Comparison of ENCODE assay signal across 2 cellular contexts in the genomic region with DNA sequence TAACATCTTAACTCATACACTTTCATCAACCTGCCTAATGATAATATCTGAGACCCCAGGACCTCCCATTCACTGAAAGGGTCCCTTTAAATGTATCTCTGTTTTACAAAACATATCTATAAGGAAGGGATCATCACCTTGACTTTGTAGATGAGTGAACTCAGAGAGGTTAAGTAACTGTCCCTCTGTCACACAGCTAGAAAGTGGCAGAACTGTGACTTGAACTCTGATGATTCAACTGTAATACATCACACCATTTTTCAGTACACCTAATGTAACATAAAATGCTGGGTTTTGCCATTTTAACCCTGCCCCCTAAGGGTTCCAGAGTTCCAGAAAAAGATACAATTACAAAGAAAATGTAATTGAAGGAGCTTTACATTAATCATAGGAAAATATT.
A peak's percentile ranks its signal among the peaks of the same experiment; 100 is the strongest.
TF ChIP-seq lines count a peak whose summit lies in the region.

No MANE protein-coding gene starts in this region.

TF ChIP-seq in WTC11, 78 proteins besides CTCF, POLR2A, EP300 and RAD21:
- TF ChIP-seq GTF2I (CRISPR knock-in tag; conservative IDR thresholded peaks at IDR 0.05) (0 out of 2 replicates have a peak, but pooled peaks have one; percentile 22), ESRRA (CRISPR knock-in tag; IDR thresholded peaks at IDR 0.05; ENCODE audit: borderline replicate concordance) (no peak)
- TF ChIP-seq, protein P1, sequence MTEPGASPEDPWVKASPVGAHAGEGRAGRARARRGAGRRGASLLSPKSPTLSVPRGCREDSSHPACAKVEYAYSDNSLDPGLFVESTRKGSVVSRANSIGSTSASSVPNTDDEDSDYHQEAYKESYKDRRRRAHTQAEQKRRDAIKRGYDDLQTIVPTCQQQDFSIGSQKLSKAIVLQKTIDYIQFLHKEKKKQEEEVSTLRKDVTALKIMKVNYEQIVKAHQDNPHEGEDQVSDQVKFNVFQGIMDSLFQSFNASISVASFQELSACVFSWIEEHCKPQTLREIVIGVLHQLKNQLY (CRISPR knock-in tag; IDR thresholded peaks at IDR 0.05): no peak
- TF ChIP-seq, protein P2, sequence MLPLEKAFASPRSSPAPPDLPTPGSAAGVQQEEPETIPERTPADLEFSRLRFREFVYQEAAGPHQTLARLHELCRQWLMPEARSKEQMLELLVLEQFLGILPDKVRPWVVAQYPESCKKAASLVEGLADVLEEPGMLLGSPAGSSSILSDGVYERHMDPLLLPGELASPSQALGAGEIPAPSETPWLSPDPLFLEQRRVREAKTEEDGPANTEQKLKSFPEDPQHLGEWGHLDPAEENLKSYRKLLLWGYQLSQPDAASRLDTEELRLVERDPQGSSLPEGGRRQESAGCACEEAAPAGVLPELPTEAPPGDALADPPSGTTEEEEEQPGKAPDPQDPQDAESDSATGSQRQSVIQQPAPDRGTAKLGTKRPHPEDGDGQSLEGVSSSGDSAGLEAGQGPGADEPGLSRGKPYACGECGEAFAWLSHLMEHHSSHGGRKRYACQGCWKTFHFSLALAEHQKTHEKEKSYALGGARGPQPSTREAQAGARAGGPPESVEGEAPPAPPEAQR (CRISPR knock-in tag; IDR thresholded peaks at IDR 0.05): no peak

TF ChIP-seq in H1, 55 proteins besides CTCF, POLR2A, EP300 and RAD21:
- no peak for TF ChIP-seq RFX5 (IDR thresholded peaks at IDR 0.05; ENCODE audit: borderline replicate concordance, low read depth, low read length)
- TF ChIP-seq KDM4A (IDR thresholded peaks at IDR 0.05; ENCODE audit: low read depth, low read length, severe bottlenecking): no peak
- no peak for TF ChIP-seq SP1 (IDR thresholded peaks at IDR 0.05; ENCODE audit: low read depth, low read length)
- TF ChIP-seq KDM1A (IDR thresholded peaks at IDR 0.05; ENCODE audit: borderline replicate concordance, low read length): peak; percentile 79; the same call in 1 of the 2 replicates
- TF ChIP-seq RBBP5 (IDR thresholded peaks at IDR 0.05; ENCODE audit: borderline replicate concordance, low read depth, low read length): no peak
- no peak for TF ChIP-seq KDM5A (IDR thresholded peaks at IDR 0.05; ENCODE audit: low read length)
- TF ChIP-seq, protein P3, sequence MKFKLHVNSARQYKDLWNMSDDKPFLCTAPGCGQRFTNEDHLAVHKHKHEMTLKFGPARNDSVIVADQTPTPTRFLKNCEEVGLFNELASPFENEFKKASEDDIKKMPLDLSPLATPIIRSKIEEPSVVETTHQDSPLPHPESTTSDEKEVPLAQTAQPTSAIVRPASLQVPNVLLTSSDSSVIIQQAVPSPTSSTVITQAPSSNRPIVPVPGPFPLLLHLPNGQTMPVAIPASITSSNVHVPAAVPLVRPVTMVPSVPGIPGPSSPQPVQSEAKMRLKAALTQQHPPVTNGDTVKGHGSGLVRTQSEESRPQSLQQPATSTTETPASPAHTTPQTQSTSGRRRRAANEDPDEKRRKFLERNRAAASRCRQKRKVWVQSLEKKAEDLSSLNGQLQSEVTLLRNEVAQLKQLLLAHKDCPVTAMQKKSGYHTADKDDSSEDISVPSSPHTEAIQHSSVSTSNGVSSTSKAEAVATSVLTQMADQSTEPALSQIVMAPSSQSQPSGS (IDR thresholded peaks at IDR 0.05; ENCODE audit: low read length): no peak
- no peak for TF ChIP-seq GABPA (IDR thresholded peaks at IDR 0.05; ENCODE audit: borderline replicate concordance, insufficient read depth, low read length)
- TF ChIP-seq BACH1 (IDR thresholded peaks at IDR 0.05; ENCODE audit: low read length): no peak
